1 cellular context compared by ENCODE assay signal in the genomic region with DNA sequence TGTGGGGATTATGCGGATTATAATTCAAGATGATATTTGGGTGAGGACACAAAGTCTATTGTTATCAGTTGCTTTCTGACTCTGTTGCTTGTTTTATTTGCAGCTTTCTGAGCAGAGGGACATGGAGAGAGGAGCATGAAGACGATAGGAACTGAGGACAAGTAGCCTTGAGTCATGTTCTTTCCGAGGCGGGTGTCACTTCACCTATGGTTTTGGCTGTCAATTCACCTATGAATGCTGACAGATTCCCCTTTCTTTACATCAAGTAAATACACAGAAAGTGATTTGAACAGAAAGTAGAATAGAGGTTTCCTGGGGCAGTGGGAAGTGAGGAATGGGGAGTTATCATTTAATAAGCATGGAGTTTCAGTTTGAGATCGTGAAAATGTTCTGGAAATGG.
TF ChIP-seq lines count a peak whose summit lies in the region.

No MANE protein-coding gene starts in this region.

TF ChIP-seq in SK-N-SH treated with all-trans-retinoic acid at 6 μM for 48 hours, 23 proteins besides CTCF, POLR2A, EP300 and RAD21 (continued from another document):
- no peak for TF ChIP-seq RARB (CRISPR knock-in tag; IDR thresholded peaks at IDR 0.05)
- no peak for TF ChIP-seq OSR1 (CRISPR knock-in tag; IDR thresholded peaks at IDR 0.05)
- no peak for TF ChIP-seq ZC3H10 (CRISPR knock-in tag; IDR thresholded peaks at IDR 0.05)
- no peak for TF ChIP-seq ZNF8 (CRISPR knock-in tag; IDR thresholded peaks at IDR 0.05)
- no peak for TF ChIP-seq PPARA (CRISPR knock-in tag; IDR thresholded peaks at IDR 0.05; ENCODE audit: borderline replicate concordance)
- no peak for TF ChIP-seq TCF4 (CRISPR knock-in tag; IDR thresholded peaks at IDR 0.05; ENCODE audit: borderline replicate concordance)
- TF ChIP-seq TSHZ2 (CRISPR knock-in tag; IDR thresholded peaks at IDR 0.05), result no peak
